Comparison of ENCODE assay signal across 8 cellular contexts in the genomic region with DNA sequence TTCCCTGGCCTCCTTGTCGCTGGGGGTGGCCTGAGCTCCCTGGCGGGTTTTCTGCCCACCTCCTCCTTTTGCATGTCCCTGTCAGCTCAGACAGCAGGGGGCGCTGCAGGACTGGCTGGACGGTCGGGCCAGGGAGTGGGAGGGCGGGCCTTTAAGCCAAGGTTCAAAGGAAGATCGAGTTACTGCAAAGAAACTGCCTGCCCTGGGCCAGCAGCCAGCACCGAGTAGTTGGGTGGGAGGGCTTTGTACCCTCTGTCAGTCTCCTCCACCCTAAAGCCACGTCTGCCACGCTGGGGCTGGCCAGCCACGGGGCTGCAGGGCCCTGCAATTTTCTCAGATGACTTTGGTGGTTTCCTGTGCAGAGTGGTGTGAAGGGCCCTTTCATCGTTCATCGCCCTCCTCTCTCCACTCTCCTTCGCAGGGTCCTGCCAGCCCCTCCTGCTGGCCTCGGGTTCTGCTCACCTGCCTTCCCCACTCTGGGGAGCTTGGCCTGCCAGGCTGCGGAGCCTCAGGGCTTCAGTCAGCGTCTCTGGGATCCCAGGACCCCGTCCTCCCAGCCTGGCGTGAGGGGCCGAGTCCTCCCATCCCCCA. TPM values are rescaled to one million over a fixed set of nuclear protein-coding genes. Genes with fewer than 3 reads are reported as not detected.
DNase-seq lines count a peak whose midpoint lies in the region; ATAC-seq and TF ChIP-seq lines count a peak whose summit lies in the region.

No MANE protein-coding gene starts in this region.

- peaks cover 8% of the 10 kb centered on the region for H3K4me1 ChIP-seq in adipocyte (ENCODE audit: control insufficient read depth, insufficient read depth, low read length)
- peaks cover 13 to 25% (median 19%) of the 10 kb centered on the region in 4 donors for H3K4me1 ChIP-seq in transverse colon

- in situ Hi-C loops in transverse colon (cut with MboI; ENCODE audit: low pct_ligation_motif_present in 1 of 4, low pct_unique_long_range_greater_than_20kb in 1 of 4, low sequenced_read_pairs in 3 of 4) = loop anchor here in 2 of 4 donors (5.0 kb wide), 2 partner anchors 78 to 118 kb away; no protein-coding TSS in a partner anchor

- no peak for TF ChIP-seq POLR2A in transverse colon (IDR thresholded peaks at IDR 0.05)

- TF ChIP-seq EP300 in transverse colon (IDR thresholded peaks at IDR 0.05; ENCODE audit: low read depth) = no peak

- H3K36me3 ChIP-seq in adipocyte (ENCODE audit: control insufficient read depth, insufficient read depth, low read length, severe bottlenecking) (no peaks in the 10 kb centered on the region), transverse colon (no peaks in the 10 kb centered on the region)

- H3K4me3 ChIP-seq in adipocyte (ENCODE audit: low read length) (no peak overlapping the region), transverse colon (peak overlapping the region in 1 of 4 donors; percentile 6)

- peak; percentile 95 to 98 (median 97) for TF ChIP-seq CTCF in transverse colon (IDR thresholded peaks at IDR 0.05)

- peak; percentile 69 for ATAC-seq in GM19395 (IDR thresholded peaks at IDR 0.05; ENCODE audit: unreplicated experiment)
- ATAC-seq in left cardiac atrium = peak; percentile 95 to 96

- no peaks in the 10 kb centered on the region for H3K9me3 ChIP-seq in adipocyte (ENCODE audit: control insufficient read depth, low read length)
- H3K9me3 ChIP-seq in transverse colon = no peaks in the 10 kb centered on the region

- WGBS in transverse colon (ENCODE audit: low coverage in 1 of 2), 2 donors = 0 to 14% methylated on average over 2 to 18 of the region's 20 CpGs

- peak; percentile 92 for DNase-seq in AG20443 (ENCODE audit: low spot score)
- DNase-seq in NCI-H1105 treated with DMSO at 0.1 percent for 48 hours (lab: John Stamatoyannopoulos, UW) = peak; percentile 76
- peak; percentile 74 for DNase-seq in SW480 (ENCODE audit: low spot score)
- peak; percentile 78 for DNase-seq in adipocyte (ENCODE audit: low read depth)
- DNase-seq in left cardiac atrium = peak; percentile 95
- peak; percentile 97 for DNase-seq in posterior vena cava (ENCODE audit: low spot score)
- peak; percentile 95 for DNase-seq in transverse colon

- H3K9ac ChIP-seq in adipocyte (ENCODE audit: low read length) = no peak overlapping the region

- intact Hi-C loops in left cardiac atrium (cut with DNase I) = loop anchor here (1.0 kb wide), 1 partner anchor 78 kb away; no protein-coding TSS in a partner anchor
- intact Hi-C loops in posterior vena cava (cut with DNase I) = loop anchor here (2.0 to 5.0 kb wide), 2 partner anchors 78 to 79 kb away; no protein-coding TSS in a partner anchor
- intact Hi-C loops in transverse colon (cut with DNase I; ENCODE audit: low total_unique reads) = loop anchor here (1.0 kb wide), 1 partner anchor 78 kb away; no protein-coding TSS in a partner anchor

- H3K27me3 ChIP-seq in adipocyte (replicated peaks; ENCODE audit: control insufficient read depth, insufficient read depth, low read length) (peaks cover 42% of the 10 kb centered on the region), transverse colon (no peaks in the 10 kb centered on the region)

- H3K27ac ChIP-seq in transverse colon = peak overlapping the region; percentile 70 to 83 (median 82)

RNA-seq across cellular contexts. Expression of a gene that starts 12.3 kb away (rescaled TPM):
- total RNA-seq in left cardiac atrium = under 1 TPM in 1 of 2 donors, not detected in 1; 0.15 TPM
- under 1 TPM in 1 of 2 donors, not detected in 1; 0.14 TPM for total RNA-seq in posterior vena cava
- under 1 TPM in 1 of 4 donors, not detected in 3; 0.48 TPM for total RNA-seq in transverse colon

RNA-seq across cellular contexts. Expression of a gene that starts 17.9 kb away (rescaled TPM):
- total RNA-seq in left cardiac atrium (not detected), posterior vena cava (not detected), transverse colon (not detected)

RNA-seq across cellular contexts. Expression of a gene that starts 52.3 kb away (rescaled TPM):
- total RNA-seq in left cardiac atrium = 10 to 100 TPM; 24.2 to 25.9 TPM
- 10 to 100 TPM in 1 of 2 donors, 1 to 10 TPM in 1; 7.3 to 12.9 TPM for total RNA-seq in posterior vena cava
- 100 to 1,000 TPM in 3 of 4 donors, 10 to 100 TPM in 1; 62.5 to 263 (median 174) TPM for total RNA-seq in transverse colon

RNA-seq across cellular contexts. Expression of a gene that starts 53.6 kb away (rescaled TPM):
- total RNA-seq in left cardiac atrium = 1 to 10 TPM in 1 of 2 donors, under 1 TPM in 1; 0.62 to 1.6 TPM
- 1 to 10 TPM; 1.4 to 2.3 TPM for total RNA-seq in posterior vena cava
- total RNA-seq in transverse colon = 1 to 10 TPM; 1.4 to 4.4 (median 1.8) TPM
